1 cellular context compared by ENCODE assay signal in the genomic region with DNA sequence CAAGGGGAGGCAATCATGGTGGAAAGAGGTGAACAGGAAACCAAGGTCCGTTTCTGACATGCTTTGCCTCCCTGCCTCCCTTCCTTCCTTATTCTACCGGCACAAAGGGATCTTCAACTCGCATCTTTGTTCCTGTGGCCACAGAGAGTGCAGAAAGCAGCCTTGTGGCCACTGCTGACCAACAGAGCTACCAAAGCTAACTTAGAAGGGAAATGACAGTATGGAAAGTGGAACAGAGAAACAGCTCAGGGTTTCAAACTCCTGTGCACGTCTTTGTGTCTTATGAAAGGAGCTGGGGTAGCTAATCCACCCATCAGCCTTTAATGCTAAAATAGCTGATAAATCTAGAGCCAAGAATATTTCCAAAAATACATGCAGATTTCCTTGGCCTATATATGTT.
TF ChIP-seq lines count a peak whose summit lies in the region.

No MANE protein-coding gene starts in this region.

TF ChIP-seq in IMR-90, 13 proteins besides CTCF, POLR2A, EP300 and RAD21 (continued from another document):
- TF ChIP-seq, protein P1, sequence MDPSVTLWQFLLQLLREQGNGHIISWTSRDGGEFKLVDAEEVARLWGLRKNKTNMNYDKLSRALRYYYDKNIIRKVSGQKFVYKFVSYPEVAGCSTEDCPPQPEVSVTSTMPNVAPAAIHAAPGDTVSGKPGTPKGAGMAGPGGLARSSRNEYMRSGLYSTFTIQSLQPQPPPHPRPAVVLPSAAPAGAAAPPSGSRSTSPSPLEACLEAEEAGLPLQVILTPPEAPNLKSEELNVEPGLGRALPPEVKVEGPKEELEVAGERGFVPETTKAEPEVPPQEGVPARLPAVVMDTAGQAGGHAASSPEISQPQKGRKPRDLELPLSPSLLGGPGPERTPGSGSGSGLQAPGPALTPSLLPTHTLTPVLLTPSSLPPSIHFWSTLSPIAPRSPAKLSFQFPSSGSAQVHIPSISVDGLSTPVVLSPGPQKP (IDR thresholded peaks at IDR 0.05; ENCODE audit: borderline replicate concordance, low read depth, low read length), result no peak
- TF ChIP-seq, protein P2, sequence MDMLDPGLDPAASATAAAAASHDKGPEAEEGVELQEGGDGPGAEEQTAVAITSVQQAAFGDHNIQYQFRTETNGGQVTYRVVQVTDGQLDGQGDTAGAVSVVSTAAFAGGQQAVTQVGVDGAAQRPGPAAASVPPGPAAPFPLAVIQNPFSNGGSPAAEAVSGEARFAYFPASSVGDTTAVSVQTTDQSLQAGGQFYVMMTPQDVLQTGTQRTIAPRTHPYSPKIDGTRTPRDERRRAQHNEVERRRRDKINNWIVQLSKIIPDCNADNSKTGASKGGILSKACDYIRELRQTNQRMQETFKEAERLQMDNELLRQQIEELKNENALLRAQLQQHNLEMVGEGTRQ (IDR thresholded peaks at IDR 0.05; ENCODE audit: low read depth, low read length), result no peak
- TF ChIP-seq CEBPB (IDR thresholded peaks at IDR 0.05; ENCODE audit: low read depth, low read length) (no peak), MAZ (IDR thresholded peaks at IDR 0.05; ENCODE audit: borderline replicate concordance, low read depth, low read length) (no peak)
